In the genomic region with DNA sequence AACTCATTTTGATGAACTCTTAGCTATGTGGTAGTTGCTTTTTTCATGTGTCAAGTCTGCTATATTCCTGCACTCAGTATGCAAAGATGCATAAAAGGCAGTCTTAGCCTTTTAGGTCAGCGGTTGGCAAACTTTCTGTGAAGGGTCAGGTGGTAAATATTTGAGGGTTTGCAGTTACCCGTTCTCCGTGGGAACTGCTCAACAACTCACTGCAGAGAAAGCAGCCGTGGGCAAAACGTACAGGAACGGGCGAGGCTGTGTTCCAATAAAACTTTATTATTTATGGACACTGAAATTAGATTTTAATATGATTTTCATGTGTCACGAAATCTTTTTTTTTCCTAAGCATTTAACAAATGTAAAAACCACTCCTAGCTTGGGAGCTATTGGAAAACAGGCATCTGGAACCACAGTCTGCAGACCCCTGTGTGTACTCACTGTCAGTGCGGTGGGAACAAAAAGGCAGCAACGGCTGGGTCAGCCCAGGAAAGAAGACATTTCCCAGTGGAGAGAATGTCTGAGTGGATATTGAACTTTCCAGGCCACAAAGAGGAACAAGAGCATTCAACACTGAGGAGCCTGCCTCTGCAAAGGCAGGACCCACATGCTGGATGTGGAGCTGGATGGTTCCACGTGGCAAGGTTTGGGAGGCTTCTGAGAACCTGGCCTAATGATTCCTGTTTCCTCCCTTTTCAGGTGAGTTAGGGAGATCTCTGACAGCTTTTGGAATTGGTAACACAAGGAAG, we compare ENCODE assay signal across 19 cellular contexts. TPM values are rescaled to one million over a fixed set of nuclear protein-coding genes. Genes with fewer than 3 reads are reported as not detected.
DNase-seq lines count a peak whose midpoint lies in the region; ATAC-seq and TF ChIP-seq lines count a peak whose summit lies in the region.
"Had no signal": no experiment of that assay in that cellular context is flagged by ENCODE, and none has a peak within 500 bp of the region (broad histone marks: within the 10 kb centered on the region; RNA-seq: fewer than 3 reads in every experiment).

No MANE protein-coding gene starts in this region.

- no peak overlapping the region for H3K4me2 ChIP-seq in smooth muscle cell

- H3K4me1 ChIP-seq in endodermal cell (ENCODE audit: control insufficient read depth, insufficient read depth, low read length) = peaks cover 9% of the 10 kb centered on the region
- peaks cover 17 to 61% of the 10 kb centered on the region in 2 donors for H3K4me1 ChIP-seq in muscle layer of duodenum (ENCODE audit: control insufficient read depth in 1 of 2, insufficient read depth in 2 of 2, low read length in 2 of 2)
- H3K4me1 ChIP-seq in suprapubic skin = peaks cover 65% of the 10 kb centered on the region
- H3K4me1 ChIP-seq in smooth muscle cell (ENCODE audit: low read depth) = peaks cover 18% of the 10 kb centered on the region
- no peaks in the 10 kb centered on the region for H3K4me1 ChIP-seq in foreskin keratinocyte

- H3K9ac ChIP-seq in endodermal cell (ENCODE audit: extremely low read depth, low read length, poor library complexity, severe bottlenecking) (no peak overlapping the region), smooth muscle cell (ENCODE audit: low read depth) (no peak overlapping the region)

- H3K9me3 ChIP-seq in endodermal cell (ENCODE audit: control insufficient read depth, low read length) (no peaks in the 10 kb centered on the region), muscle layer of duodenum (ENCODE audit: control insufficient read depth in 1 of 2, low read length in 2 of 2) (no peaks in the 10 kb centered on the region), suprapubic skin (no peaks in the 10 kb centered on the region), smooth muscle cell (replicated peaks; ENCODE audit: low read depth) (no peaks in the 10 kb centered on the region)
- H3K9me3 ChIP-seq: breast epithelium, MG63, SJCRH30 had no signal

- WGBS in endodermal cell (ENCODE audit: insufficient coverage in 1 of 2, insufficient read length in 1 of 2), 2 experiments = 89 to 93% methylated on average over 5 to 9 of the region's 11 CpGs
- WGBS in suprapubic skin = 79% methylated on average over 11 of the region's 11 CpGs
- 91% methylated on average over 11 of the region's 11 CpGs for WGBS in smooth muscle cell (ENCODE audit: low lambda C conversion rate)

- H3F3A ChIP-seq in smooth muscle cell (ENCODE audit: low read depth) = peaks cover 16% of the 10 kb centered on the region

- TF ChIP-seq POLR2A in suprapubic skin (IDR thresholded peaks at IDR 0.05) = no peak

- peaks cover 18% of the 10 kb centered on the region for H3K4me1 Mint-ChIP-seq in endodermal cell

- no peaks in the 10 kb centered on the region for H3K79me2 ChIP-seq in smooth muscle cell (ENCODE audit: low read depth)

- H3K27me3 Mint-ChIP-seq in endodermal cell (ENCODE audit: insufficient read depth) = no peaks in the 10 kb centered on the region
- H3K27me3 Mint-ChIP-seq: activated naive CD4-positive, alpha-beta T cell treated with anti-CD3 and anti-CD28 coated beads, Interleukin-2, amount 50 U/mL, for 24 hours had no signal

- H4K20me1 ChIP-seq in smooth muscle cell (ENCODE audit: low read depth) = no peaks in the 10 kb centered on the region

- no peak for TF ChIP-seq EP300 in suprapubic skin (IDR thresholded peaks at IDR 0.05)

- no peak for TF ChIP-seq CTCF in VCaP (conservative IDR thresholded peaks at IDR 0.05)
- TF ChIP-seq CTCF in endodermal cell (conservative IDR thresholded peaks at IDR 0.05) = no peak
- TF ChIP-seq CTCF in suprapubic skin (IDR thresholded peaks at IDR 0.05) = no peak
- no peak for TF ChIP-seq CTCF in smooth muscle cell (IDR thresholded peaks at IDR 0.05; ENCODE audit: borderline replicate concordance, insufficient read depth, poor library complexity, severe bottlenecking)
- TF ChIP-seq CTCF in foreskin keratinocyte (conservative IDR thresholded peaks at IDR 0.05) = no peak

- no peaks in the 10 kb centered on the region for H3K27me3 ChIP-seq in endodermal cell (ENCODE audit: control insufficient read depth, insufficient read depth, low read length, poor library complexity, severe bottlenecking)
- no peaks in the 10 kb centered on the region for H3K27me3 ChIP-seq in muscle layer of duodenum (ENCODE audit: low read depth, low read length)
- no peaks in the 10 kb centered on the region for H3K27me3 ChIP-seq in suprapubic skin
- no peaks in the 10 kb centered on the region for H3K27me3 ChIP-seq in smooth muscle cell (ENCODE audit: low read depth)
- H3K27me3 ChIP-seq in foreskin keratinocyte = no peaks in the 10 kb centered on the region
- H3K27me3 ChIP-seq: breast epithelium, MG63, SJCRH30 had no signal

- DNase-seq in endodermal cell (peak; percentile 24), suprapubic skin (ENCODE audit: low spot score in 2 of 2) (peak in 1 of 2 donors; percentile 6), smooth muscle cell (lab: John Stamatoyannopoulos, UW; ENCODE audit: unreplicated experiment) (no peak), foreskin keratinocyte (no peak)
- DNase-seq: activated CD4-positive, alpha-beta T cell treated with anti-CD3 and anti-CD28 coated beads for 4 hours; effector CD8-positive, alpha-beta T cell; H7; MG63; natural killer cell; NCI-H2081 treated with DMSO at 0.1 percent for 48 hours; NCI-H526; SJCRH30; stimulated activated CD4-positive, alpha-beta T cell treated with anti-CD3 and anti-CD28 coated beads, Interleukin-2, amount 100 ng/mL, for 48 hours; T1000 had no signal

- no peak overlapping the region for H3K4me3 ChIP-seq in endodermal cell (ENCODE audit: low read length)
- H3K4me3 ChIP-seq in muscle layer of duodenum (ENCODE audit: low read depth in 1 of 2, low read length in 2 of 2) = peak overlapping the region; percentile 22 to 47
- H3K4me3 ChIP-seq in suprapubic skin = no peak overlapping the region
- H3K4me3 ChIP-seq in smooth muscle cell = no peak overlapping the region
- H3K4me3 ChIP-seq: breast epithelium, MG63, SJCRH30 had no signal

- H3K4me3 Mint-ChIP-seq in endodermal cell = no peak overlapping the region
- H3K4me3 Mint-ChIP-seq: activated naive CD4-positive, alpha-beta T cell treated with anti-CD3 and anti-CD28 coated beads, Interleukin-2, amount 50 U/mL, for 24 hours; natural killer cell had no signal

- H3K36me3 ChIP-seq in endodermal cell (ENCODE audit: control insufficient read depth, insufficient read depth, low read length) = peaks cover 16% of the 10 kb centered on the region
- peaks cover 0 to 11% of the 10 kb centered on the region in 2 donors for H3K36me3 ChIP-seq in muscle layer of duodenum (ENCODE audit: control insufficient read depth in 1 of 2, insufficient read depth in 2 of 2, low read length in 2 of 2)
- H3K36me3 ChIP-seq in suprapubic skin = peaks cover 11% of the 10 kb centered on the region
- no peaks in the 10 kb centered on the region for H3K36me3 ChIP-seq in smooth muscle cell (ENCODE audit: low read depth)
- H3K36me3 ChIP-seq: breast epithelium had no signal

- no peaks in the 10 kb centered on the region for H3K9me3 Mint-ChIP-seq in endodermal cell
- H3K9me3 Mint-ChIP-seq: activated naive CD4-positive, alpha-beta T cell treated with anti-CD3 and anti-CD28 coated beads, Interleukin-2, amount 50 U/mL, for 24 hours; natural killer cell had no signal

- no peak for ATAC-seq in GM19328 (IDR thresholded peaks at IDR 0.05; ENCODE audit: unreplicated experiment)
- ATAC-seq in foreskin keratinocyte = no peak
- ATAC-seq: natural killer cell had no signal

- no peak overlapping the region for H2AFZ ChIP-seq in smooth muscle cell (ENCODE audit: low read depth)

- no peak overlapping the region for H3K27ac Mint-ChIP-seq in endodermal cell
- H3K27ac Mint-ChIP-seq: activated naive CD4-positive, alpha-beta T cell treated with anti-CD3 and anti-CD28 coated beads, Interleukin-2, amount 50 U/mL, for 24 hours; natural killer cell had no signal

- H3K27ac ChIP-seq in VCaP (peak overlapping the region; percentile 30), endodermal cell (ENCODE audit: low read depth, low read length) (no peak overlapping the region), muscle layer of duodenum (ENCODE audit: low read length) (peak overlapping the region; percentile 65), suprapubic skin (peak overlapping the region; percentile 27), smooth muscle cell (ENCODE audit: low read depth) (no peak overlapping the region), foreskin keratinocyte (no peak overlapping the region)
- H3K27ac ChIP-seq: SJCRH30 had no signal

- peaks cover 22% of the 10 kb centered on the region for H3K36me3 Mint-ChIP-seq in endodermal cell (ENCODE audit: low read depth)
- H3K36me3 Mint-ChIP-seq: natural killer cell had no signal

RNA-seq across cellular contexts. Expression of a gene that starts 3.5 kb away (rescaled TPM):
- total RNA-seq in endodermal cell (10 to 100 TPM in 1 of 2 donors, 1 to 10 TPM in 1; 6.8 to 12.7 TPM), suprapubic skin (10 to 100 TPM; 19.2 to 90.8 (median 56.9) TPM), smooth muscle cell (2.0 and 3.0 TPM in 2 replicates), foreskin keratinocyte (3.2 and 3.3 TPM in 2 replicates)
- polyA plus RNA-seq in endodermal cell (2013, experiment 1 of 2) = 5.9 TPM
- 7.0 TPM for polyA plus RNA-seq in endodermal cell (2013, experiment 2 of 2)
- polyA plus RNA-seq in smooth muscle cell (0.58 and 2.2 TPM in 2 replicates), foreskin keratinocyte (0.53 and 0.56 TPM in 2 replicates)

RNA-seq across cellular contexts. Expression of a gene that starts 15.5 kb away (rescaled TPM):
- 100 to 1,000 TPM; 104 to 114 TPM for total RNA-seq in endodermal cell
- 67.7 TPM for polyA plus RNA-seq in endodermal cell (2013, experiment 1 of 2)
- polyA plus RNA-seq in endodermal cell (2013, experiment 2 of 2) = 59.8 TPM
- 10 to 100 TPM; 17.9 to 43.9 (median 40.0) TPM for total RNA-seq in suprapubic skin
- 17.1 and 18.2 TPM in 2 replicates for total RNA-seq in smooth muscle cell
- polyA plus RNA-seq in smooth muscle cell = 22.8 and 27.3 TPM in 2 replicates
- total RNA-seq in foreskin keratinocyte = 53.1 and 54.8 TPM in 2 replicates
- 45.3 and 52.3 TPM in 2 replicates for polyA plus RNA-seq in foreskin keratinocyte

RNA-seq across cellular contexts. Expression of a gene that starts 19.6 kb away (rescaled TPM):
- total RNA-seq in endodermal cell (10 to 100 TPM; 10.5 to 23.3 TPM), suprapubic skin (10 to 100 TPM; 18.8 to 36.0 (median 22.1) TPM), smooth muscle cell (6.3 and 13.6 TPM in 2 replicates), foreskin keratinocyte (32.4 and 34.2 TPM in 2 replicates)
- 31.7 TPM for polyA plus RNA-seq in endodermal cell (2013, experiment 1 of 2)
- polyA plus RNA-seq in endodermal cell (2013, experiment 2 of 2) = 23.8 TPM
- polyA plus RNA-seq in smooth muscle cell (17.6 and 23.3 TPM in 2 replicates), foreskin keratinocyte (39.1 and 40.1 TPM in 2 replicates)

Comparison
In these comparisons a context has a peak if more than half of its experiments do, and no peak if none do; other contexts are left out.
1. H3K27ac ChIP-seq: peak in VCaP (single experiment), muscle layer of duodenum (single experiment) and suprapubic skin (single experiment); none in endodermal cell (single experiment), smooth muscle cell (single experiment) and foreskin keratinocyte (single experiment).
2. H3K4me3 ChIP-seq: peak in muscle layer of duodenum (2 of 2); none in endodermal cell (single experiment), suprapubic skin (single experiment) and smooth muscle cell (single experiment).